ENCODE assay signal across 23 cellular contexts in genomic region chr2:204635478-204635877, GRCh38.
"Had no signal": no experiment of that assay in that cellular context is flagged by ENCODE, and none has a peak within 500 bp of the region (broad histone marks: within the 10 kb centered on the region; RNA-seq: fewer than 3 reads in every experiment).

No MANE protein-coding gene starts in this region.

- H3K36me3 ChIP-seq: colonic mucosa, neural progenitor cell, prostate gland, right atrium auricular region, suprapubic skin, vagina had no signal

- H3K4me3 ChIP-seq: colonic mucosa, lung, neural progenitor cell, prostate gland, right atrium auricular region, smooth muscle cell, suprapubic skin, vagina had no signal

- DNase-seq: colonic mucosa; effector memory CD8-positive, alpha-beta T cell; foreskin melanocyte; hypothalamus; mesendoderm; midbrain; naive thymus-derived CD4-positive, alpha-beta T cell; stimulated activated CD4-positive, alpha-beta T cell treated with anti-CD3 and anti-CD28 coated beads, Interleukin-12 subunit alpha, Interleukin-12 subunit beta, amount 100 ng/mL, for 4 hours; stimulated activated CD4-positive, alpha-beta T cell treated with anti-CD3 and anti-CD28 coated beads, Interleukin-1b, Interleukin-23, amount 100 ng/mL, for 48 hours; stimulated activated CD4-positive, alpha-beta T cell treated with anti-CD3 and anti-CD28 coated beads, Interleukin-4, amount 100 ng/mL, for 1 hour; stimulated activated CD8-positive, alpha-beta memory T cell treated with anti-CD3 and anti-CD28 coated beads, Interleukin-4, amount 100 ng/mL, for 48 hours; stimulated activated naive CD4-positive, alpha-beta T cell; stimulated activated naive CD8-positive, alpha-beta T cell treated with anti-CD3 and anti-CD28 coated beads, Interleukin-15, amount 100 ng/mL, for 72 hours; trophoblast cell had no signal

- H3K27me3 ChIP-seq: colonic mucosa, neural progenitor cell, right atrium auricular region, suprapubic skin, vagina had no signal

- FAIRE-seq: endometrium, keratinocyte had no signal

- H3K9me3 ChIP-seq: colonic mucosa, prostate gland, right atrium auricular region, suprapubic skin, vagina had no signal
